In genomic region chr5:36875051-36875788, GRCh38 we compare ENCODE assay signal across 1 cellular context.
TF ChIP-seq lines count a peak whose summit lies in the region.

No MANE protein-coding gene starts in this region.

TF ChIP-seq in HEK293, 187 proteins besides CTCF, POLR2A, EP300 and RAD21 (continued from another document and continues in another):
- TF ChIP-seq ZNF280D (tag by site-specific recombination; IDR thresholded peaks at IDR 0.05) (no peak), ZNF768 (tag by site-specific recombination; IDR thresholded peaks at IDR 0.05) (no peak), GLIS1 (tag by site-specific recombination; IDR thresholded peaks at IDR 0.05) (no peak), ZNF239 (tag by site-specific recombination; IDR thresholded peaks at IDR 0.05) (no peak), ZBTB20 (tag by site-specific recombination; IDR thresholded peaks at IDR 0.05) (peak; percentile 62), ZNF433 (tag by site-specific recombination; IDR thresholded peaks at IDR 0.05; ENCODE audit: low read depth) (no peak), BCL6B (tag by site-specific recombination; IDR thresholded peaks at IDR 0.05) (no peak), SP7 (tag by site-specific recombination; IDR thresholded peaks at IDR 0.05) (0 out of 2 replicates have a peak, but pooled peaks have one; percentile 25), ZNF146 (tag by site-specific recombination; IDR thresholded peaks at IDR 0.05) (no peak), ZNF10 (tag by site-specific recombination; IDR thresholded peaks at IDR 0.05) (peak; percentile 91), ZEB2 (tag by site-specific recombination; IDR thresholded peaks at IDR 0.05) (peak; percentile 44), ZNF341 (tag by site-specific recombination; IDR thresholded peaks at IDR 0.05; ENCODE audit: low read depth) (peak; percentile 17; the same call in 1 of the 2 replicates), SP2 (tag by site-specific recombination; IDR thresholded peaks at IDR 0.05) (peak; percentile 76), YY1 (tag by site-specific recombination; IDR thresholded peaks at IDR 0.05) (peak; percentile 59), ZNF518A (tag by site-specific recombination; conservative IDR thresholded peaks at IDR 0.05; ENCODE audit: low read depth) (no peak), ZBTB26 (tag by site-specific recombination; optimal IDR thresholded peaks at IDR 0.05) (peak; percentile 18), PATZ1 (tag by site-specific recombination; IDR thresholded peaks at IDR 0.05) (peak; percentile 73), PRDM1 (tag by site-specific recombination; IDR thresholded peaks at IDR 0.05) (peak; percentile 73), ZNF335 (tag by site-specific recombination; conservative IDR thresholded peaks at IDR 0.05) (peak; percentile 59), ZNF175 (tag by site-specific recombination; IDR thresholded peaks at IDR 0.05) (no peak), ZNF600 (tag by site-specific recombination; IDR thresholded peaks at IDR 0.05) (peak; percentile 97), BCL11B (tag by site-specific recombination; IDR thresholded peaks at IDR 0.05; ENCODE audit: low read depth) (0 out of 2 replicates have a peak, but pooled peaks have one; percentile 7), MYNN (tag by site-specific recombination; IDR thresholded peaks at IDR 0.05; ENCODE audit: borderline replicate concordance) (peak; percentile 75; the same call in 1 of the 2 replicates), ZNF132 (tag by site-specific recombination; IDR thresholded peaks at IDR 0.05; ENCODE audit: borderline replicate concordance) (no peak), ZNF248 (tag by site-specific recombination; IDR thresholded peaks at IDR 0.05) (no peak), ZNF510 (tag by site-specific recombination; IDR thresholded peaks at IDR 0.05; ENCODE audit: insufficient replicate concordance) (no peak), GFI1B (tag by site-specific recombination; IDR thresholded peaks at IDR 0.05) (0 out of 2 replicates have a peak, but pooled peaks have one; percentile 4), GLIS2 (tag by site-specific recombination; IDR thresholded peaks at IDR 0.05) (0 out of 2 replicates have a peak, but pooled peaks have one; percentile 13), ZNF423 (tag by site-specific recombination; IDR thresholded peaks at IDR 0.05) (no peak), EGR2 (tag by site-specific recombination; IDR thresholded peaks at IDR 0.05; ENCODE audit: low read depth) (0 out of 2 replicates have a peak, but pooled peaks have one; percentile 18), ZFP37 (tag by site-specific recombination; IDR thresholded peaks at IDR 0.05) (peak; percentile 69; the same call in 1 of the 2 replicates), SCRT1 (tag by site-specific recombination; IDR thresholded peaks at IDR 0.05; ENCODE audit: borderline replicate concordance) (no peak), REST (tag by site-specific recombination; IDR thresholded peaks at IDR 0.05) (0 out of 2 replicates have a peak, but pooled peaks have one; percentile 27), ZNF514 (tag by site-specific recombination; IDR thresholded peaks at IDR 0.05) (no peak)
- TF ChIP-seq, protein P1, sequence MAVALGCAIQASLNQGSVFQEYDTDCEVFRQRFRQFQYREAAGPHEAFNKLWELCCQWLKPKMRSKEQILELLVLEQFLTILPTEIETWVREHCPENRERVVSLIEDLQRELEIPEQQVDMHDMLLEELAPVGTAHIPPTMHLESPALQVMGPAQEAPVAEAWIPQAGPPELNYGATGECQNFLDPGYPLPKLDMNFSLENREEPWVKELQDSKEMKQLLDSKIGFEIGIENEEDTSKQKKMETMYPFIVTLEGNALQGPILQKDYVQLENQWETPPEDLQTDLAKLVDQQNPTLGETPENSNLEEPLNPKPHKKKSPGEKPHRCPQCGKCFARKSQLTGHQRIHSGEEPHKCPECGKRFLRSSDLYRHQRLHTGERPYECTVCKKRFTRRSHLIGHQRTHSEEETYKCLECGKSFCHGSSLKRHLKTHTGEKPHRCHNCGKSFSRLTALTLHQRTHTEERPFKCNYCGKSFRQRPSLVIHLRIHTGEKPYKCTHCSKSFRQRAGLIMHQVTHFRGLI (tag by site-specific recombination; IDR thresholded peaks at IDR 0.05) = peak; percentile 14; the same call in 1 of the 2 replicates
- TF ChIP-seq, protein P2, sequence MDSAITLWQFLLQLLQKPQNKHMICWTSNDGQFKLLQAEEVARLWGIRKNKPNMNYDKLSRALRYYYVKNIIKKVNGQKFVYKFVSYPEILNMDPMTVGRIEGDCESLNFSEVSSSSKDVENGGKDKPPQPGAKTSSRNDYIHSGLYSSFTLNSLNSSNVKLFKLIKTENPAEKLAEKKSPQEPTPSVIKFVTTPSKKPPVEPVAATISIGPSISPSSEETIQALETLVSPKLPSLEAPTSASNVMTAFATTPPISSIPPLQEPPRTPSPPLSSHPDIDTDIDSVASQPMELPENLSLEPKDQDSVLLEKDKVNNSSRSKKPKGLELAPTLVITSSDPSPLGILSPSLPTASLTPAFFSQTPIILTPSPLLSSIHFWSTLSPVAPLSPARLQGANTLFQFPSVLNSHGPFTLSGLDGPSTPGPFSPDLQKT (IDR thresholded peaks at IDR 0.05; ENCODE audit: borderline replicate concordance, low read depth, low read length) = no peak
- TF ChIP-seq, protein P3, sequence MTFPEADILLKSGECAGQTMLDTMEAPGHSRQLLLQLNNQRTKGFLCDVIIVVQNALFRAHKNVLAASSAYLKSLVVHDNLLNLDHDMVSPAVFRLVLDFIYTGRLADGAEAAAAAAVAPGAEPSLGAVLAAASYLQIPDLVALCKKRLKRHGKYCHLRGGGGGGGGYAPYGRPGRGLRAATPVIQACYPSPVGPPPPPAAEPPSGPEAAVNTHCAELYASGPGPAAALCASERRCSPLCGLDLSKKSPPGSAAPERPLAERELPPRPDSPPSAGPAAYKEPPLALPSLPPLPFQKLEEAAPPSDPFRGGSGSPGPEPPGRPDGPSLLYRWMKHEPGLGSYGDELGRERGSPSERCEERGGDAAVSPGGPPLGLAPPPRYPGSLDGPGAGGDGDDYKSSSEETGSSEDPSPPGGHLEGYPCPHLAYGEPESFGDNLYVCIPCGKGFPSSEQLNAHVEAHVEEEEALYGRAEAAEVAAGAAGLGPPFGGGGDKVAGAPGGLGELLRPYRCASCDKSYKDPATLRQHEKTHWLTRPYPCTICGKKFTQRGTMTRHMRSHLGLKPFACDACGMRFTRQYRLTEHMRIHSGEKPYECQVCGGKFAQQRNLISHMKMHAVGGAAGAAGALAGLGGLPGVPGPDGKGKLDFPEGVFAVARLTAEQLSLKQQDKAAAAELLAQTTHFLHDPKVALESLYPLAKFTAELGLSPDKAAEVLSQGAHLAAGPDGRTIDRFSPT (tag by site-specific recombination; IDR thresholded peaks at IDR 0.05) = peak; percentile 48
